Comparison of ENCODE assay signal across 8 cellular contexts in the genomic region with DNA sequence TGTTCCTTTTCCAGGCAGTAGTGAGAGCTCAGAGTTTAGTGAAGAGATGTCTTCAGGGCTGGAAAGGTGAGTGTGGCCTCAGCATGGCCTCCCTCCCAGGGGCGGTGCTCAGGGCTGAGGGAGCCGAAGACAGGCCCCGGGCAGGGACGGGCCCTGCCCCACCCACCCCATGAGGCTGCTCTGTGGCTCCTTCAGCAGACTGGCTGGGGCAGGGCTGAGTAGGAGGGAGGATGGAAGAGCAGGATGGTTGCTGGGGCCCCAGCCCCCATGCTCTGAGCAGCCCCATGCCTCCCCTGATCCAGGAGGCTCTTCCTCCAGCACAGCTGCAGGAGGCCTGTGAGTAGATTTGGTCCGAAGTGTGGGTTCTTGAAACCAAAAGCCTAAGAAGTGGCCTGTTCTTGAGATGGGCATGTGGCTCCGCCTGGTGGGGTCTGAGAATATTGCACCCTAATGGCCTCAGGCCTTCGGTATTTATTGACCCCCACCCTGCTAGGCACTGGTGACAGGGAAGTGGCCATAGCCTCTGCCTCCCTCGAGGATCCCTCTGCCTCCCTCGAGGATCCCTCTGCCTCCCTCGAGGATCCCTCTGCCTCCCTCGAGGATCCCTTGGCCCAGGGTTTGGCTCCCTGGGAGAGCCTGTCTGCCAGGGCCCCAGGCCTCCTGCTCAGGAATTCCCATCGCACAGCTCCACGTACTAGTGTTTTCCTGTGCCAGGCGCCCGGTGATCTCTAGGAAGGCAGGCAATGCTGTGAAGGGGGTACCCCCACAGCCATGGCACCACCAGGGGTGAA.
A peak's percentile ranks its signal among the peaks of the same experiment; 100 is the strongest.
DNase-seq lines count a peak whose midpoint lies in the region; ATAC-seq, FAIRE-seq and TF ChIP-seq lines count a peak whose summit lies in the region.

No MANE protein-coding gene starts in this region.

- no peak overlapping the region for H3K4me3 ChIP-seq in mucosa of descending colon

- H3K4me1 ChIP-seq in mucosa of descending colon (ENCODE audit: low read depth), result peaks cover 6% of the 10 kb centered on the region

- H3K36me3 ChIP-seq in mucosa of descending colon (ENCODE audit: low read depth), result no peaks in the 10 kb centered on the region

- H3K9me3 Mint-ChIP-seq in HFFc6, result no peaks in the 10 kb centered on the region

- peaks cover 17% of the 10 kb centered on the region for H3K27me3 Mint-ChIP-seq in HFFc6 (ENCODE audit: insufficient read depth)

- peaks cover 6% of the 10 kb centered on the region for H3K4me1 Mint-ChIP-seq in HFFc6 (ENCODE audit: low read depth)

- peak; percentile 72 for FAIRE-seq in endometrium (lab: Jason Lieb, UNC)

- intact Hi-C loops in mucosa of descending colon (cut with DNase I, micrococcal nuclease), result loop anchor here in 1 of 2 donors (2.0 kb wide), 1 partner anchor 258 kb away; no protein-coding TSS in a partner anchor

- H3K4me3 Mint-ChIP-seq in HFFc6, result no peak overlapping the region

- DNase-seq in COR-L47 (lab: John Stamatoyannopoulos, UW) (peak; percentile 59), HFFc6 (peak; percentile 58), NCI-H82 treated with DMSO at 0.1 percent for 48 hours (lab: John Stamatoyannopoulos, UW; ENCODE audit: unreplicated experiment) (peak; percentile 51), mucosa of descending colon (peak in 2 of 3 donors; percentile 83 to 90)
- peak; percentile 93 for DNase-seq in activated CD8-positive, alpha-beta memory T cell treated with anti-CD3 and anti-CD28 coated beads for 24 hours
- DNase-seq in stimulated activated CD8-positive, alpha-beta memory T cell treated with anti-CD3 and anti-CD28 coated beads, Interleukin-2, amount 100 ng/mL, for 1 hour (ENCODE audit: low read depth in 2 of 2), result peak; percentile 46 to 54

- no peak overlapping the region for H3K27ac Mint-ChIP-seq in HFFc6

- TF ChIP-seq CTCF in HFFc6 (IDR thresholded peaks at IDR 0.05) (peak; percentile 97), mucosa of descending colon (IDR thresholded peaks at IDR 0.05) (peak; percentile 81)

- ATAC-seq in mucosa of descending colon (peak; percentile 86), HG02840 (IDR thresholded peaks at IDR 0.05; ENCODE audit: low FRiP score, unreplicated experiment) (no peak)

- no peaks in the 10 kb centered on the region for H3K9me3 ChIP-seq in mucosa of descending colon

- no peaks in the 10 kb centered on the region for H3K36me3 Mint-ChIP-seq in HFFc6 (ENCODE audit: low read depth)
